In the genomic region with DNA sequence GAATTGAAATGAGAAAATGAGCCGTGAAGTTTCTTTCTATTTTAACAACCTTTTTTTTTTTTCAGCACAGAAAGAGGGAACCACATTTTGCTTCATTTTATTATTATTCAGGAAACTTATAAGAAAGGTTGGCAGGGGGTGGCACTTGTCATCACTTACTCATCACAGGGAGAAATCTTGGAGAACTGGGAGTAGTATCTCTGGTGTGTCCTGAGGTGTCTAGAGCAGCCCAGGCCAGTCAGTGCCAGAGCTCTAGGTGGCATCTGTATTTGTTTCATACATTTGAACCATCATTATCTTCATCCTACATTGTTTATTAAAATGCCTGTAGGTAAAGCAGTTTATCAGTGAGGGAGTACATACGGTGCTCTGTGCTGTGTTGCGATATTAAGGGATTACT, we compare ENCODE assay signal across 20 cellular contexts. TPM values are rescaled to one million over a fixed set of nuclear protein-coding genes. Genes with fewer than 3 reads are reported as not detected.
DNase-seq lines count a peak whose midpoint lies in the region; ATAC-seq and TF ChIP-seq lines count a peak whose summit lies in the region.
"Had no signal": no experiment of that assay in that cellular context is flagged by ENCODE, and none has a peak within 500 bp of the region (broad histone marks: within the 10 kb centered on the region; RNA-seq: fewer than 3 reads in every experiment).

No MANE protein-coding gene starts in this region.

- H3K23ac ChIP-seq in neuronal stem cell (ENCODE audit: low read depth, low read length, poor library complexity) = no peak overlapping the region

- peaks cover 0 to 2% (median 0%) of the 10 kb centered on the region in 3 experiments for H3K27me3 ChIP-seq in neuronal stem cell (ENCODE audit: control insufficient read depth in 3 of 3, insufficient read depth in 3 of 3, low read depth in 1 of 3, low read length in 3 of 3)
- peaks cover 0 to 6% (median 0%) of the 10 kb centered on the region in 4 donors for H3K27me3 ChIP-seq in esophagus muscularis mucosa

- H3K14ac ChIP-seq in neuronal stem cell (ENCODE audit: low read length) = no peak overlapping the region

- H3K4me2 ChIP-seq in neuronal stem cell (ENCODE audit: insufficient read depth, low read length, poor library complexity, severe bottlenecking) = no peak overlapping the region

- H2BK5ac ChIP-seq in neuronal stem cell (ENCODE audit: low read length) = no peak overlapping the region

- peak overlapping the region; percentile 9 for H4K8ac ChIP-seq in neuronal stem cell (ENCODE audit: low read depth, low read length)

- no peak overlapping the region for H2AK5ac ChIP-seq in neuronal stem cell (ENCODE audit: low read depth, low read length)

- no peak overlapping the region for H2BK15ac ChIP-seq in neuronal stem cell (ENCODE audit: low read length)

- H3K36me3 ChIP-seq in neuronal stem cell (replicated peaks in 1 of 2; ENCODE audit: control insufficient read depth in 2 of 2, insufficient read depth in 2 of 2, low read length in 2 of 2) (no peaks in the 10 kb centered on the region), esophagus muscularis mucosa (no peaks in the 10 kb centered on the region)

- no peak for TF ChIP-seq EP300 in esophagus muscularis mucosa (IDR thresholded peaks at IDR 0.05)

- peak; percentile 17 for DNase-seq in ELR (ENCODE audit: low read depth)
- DNase-seq in M059J (ENCODE audit: low read depth) = peak; percentile 29
- peak; percentile 41 for DNase-seq in amniotic epithelial cell (ENCODE audit: low read depth)
- DNase-seq in neuronal stem cell (ENCODE audit: low spot score) = no peak
- DNase-seq in NK-92 (lab: John Stamatoyannopoulos, UW; ENCODE audit: unreplicated experiment) = no peak
- DNase-seq in esophagus muscularis mucosa (ENCODE audit: extremely low spot score) = no peak
- DNase-seq in dermis blood vessel endothelial cell = no peak
- DNase-seq: AML-193; CD4-positive, alpha-beta T cell; DMS79 treated with DMSO at 0.1 percent for 48 hours; GOT3; H7; HFFc6; IMR-90 had no signal

- no peak overlapping the region for H3K4ac ChIP-seq in neuronal stem cell (ENCODE audit: low read length)

- no peak overlapping the region for H2AFZ ChIP-seq in neuronal stem cell (ENCODE audit: low read length)

- no peak overlapping the region for H3K9ac ChIP-seq in neuronal stem cell (ENCODE audit: low read depth, low read length, poor library complexity)

- no peaks in the 10 kb centered on the region for H3K9me3 ChIP-seq in neuronal stem cell (replicated peaks in 1 of 2; ENCODE audit: control insufficient read depth in 2 of 2, insufficient read depth in 1 of 2, low read depth in 1 of 2, low read length in 2 of 2)
- H3K9me3 ChIP-seq in esophagus muscularis mucosa = peaks cover 0 to 3% (median 0%) of the 10 kb centered on the region in 4 donors

- no peak for ATAC-seq in GM18909 (IDR thresholded peaks at IDR 0.05; ENCODE audit: poor library complexity, unreplicated experiment)
- ATAC-seq: GM12878, HCT116, K562 had no signal

- no peak overlapping the region for H3K27ac ChIP-seq in neuronal stem cell (replicated peaks; ENCODE audit: low read length)
- H3K27ac ChIP-seq in esophagus muscularis mucosa (replicated peaks in 1 of 4) = no peak overlapping the region
- H3K27ac ChIP-seq: C4-2B, HL-60 had no signal

- peaks cover 0 to 3% of the 10 kb centered on the region in 2 donors for H3K4me1 ChIP-seq in neuronal stem cell (ENCODE audit: control insufficient read depth in 2 of 2, insufficient read depth in 1 of 2, low read depth in 1 of 2, low read length in 2 of 2)
- no peaks in the 10 kb centered on the region for H3K4me1 ChIP-seq in esophagus muscularis mucosa

- H2BK12ac ChIP-seq in neuronal stem cell (ENCODE audit: low read length) = no peak overlapping the region

- intact Hi-C loops in esophagus muscularis mucosa (cut with DNase I) = no loop called here

- no peak for TF ChIP-seq POLR2A in esophagus muscularis mucosa (IDR thresholded peaks at IDR 0.05; ENCODE audit: low read depth)

- H3K79me1 ChIP-seq in neuronal stem cell (ENCODE audit: low read depth, low read length) = no peaks in the 10 kb centered on the region

- no peak overlapping the region for H3K18ac ChIP-seq in neuronal stem cell (ENCODE audit: low read length)

- WGBS in neuronal stem cell (ENCODE audit: extremely low coverage in 2 of 2, insufficient read length in 2 of 2, insufficient replicate concordance in 1 of 2), 2 donors = no CpG with 5 or more reads among the region's 3 CpGs
- 94% methylated on average over 3 of the region's 3 CpGs for WGBS in esophagus muscularis mucosa

- H2BK120ac ChIP-seq in neuronal stem cell (ENCODE audit: low read depth, low read length) = no peak overlapping the region

- TF ChIP-seq CTCF in esophagus muscularis mucosa (IDR thresholded peaks at IDR 0.05) = no peak

- H3K4me3 ChIP-seq in neuronal stem cell (ENCODE audit: low read length in 2 of 2) (no peak overlapping the region), esophagus muscularis mucosa (no peak overlapping the region)
- H3K4me3 ChIP-seq: GM12878, K562 had no signal

- no peak overlapping the region for H4K91ac ChIP-seq in neuronal stem cell (ENCODE audit: low read depth, low read length, poor library complexity)

RNA-seq across cellular contexts. Expression of a gene that starts 43.8 kb away (rescaled TPM):
- 7.9 and 14.2 TPM in 2 replicates for total RNA-seq in M059J (2014; rRNA removed; shearing (Covaris generic))
- polyA plus RNA-seq in neuronal stem cell (2013, experiment 1 of 2) = 0.29 TPM
- 0.43 TPM for polyA plus RNA-seq in neuronal stem cell (2013, experiment 2 of 2)
- 10 to 100 TPM; 17.6 to 30.2 (median 23.6) TPM for total RNA-seq in esophagus muscularis mucosa
- 37.9 and 54.8 TPM in 2 replicates for total RNA-seq in dermis blood vessel endothelial cell

Comparison
In these comparisons a context has a peak if more than half of its experiments do, and no peak if none do; other contexts are left out.
1. DNase-seq: peak in ELR (single experiment), M059J (single experiment) and amniotic epithelial cell (single experiment); none in neuronal stem cell (single experiment), NK-92 (single experiment), esophagus muscularis mucosa (single experiment) and dermis blood vessel endothelial cell (single experiment).